In the genomic region with DNA sequence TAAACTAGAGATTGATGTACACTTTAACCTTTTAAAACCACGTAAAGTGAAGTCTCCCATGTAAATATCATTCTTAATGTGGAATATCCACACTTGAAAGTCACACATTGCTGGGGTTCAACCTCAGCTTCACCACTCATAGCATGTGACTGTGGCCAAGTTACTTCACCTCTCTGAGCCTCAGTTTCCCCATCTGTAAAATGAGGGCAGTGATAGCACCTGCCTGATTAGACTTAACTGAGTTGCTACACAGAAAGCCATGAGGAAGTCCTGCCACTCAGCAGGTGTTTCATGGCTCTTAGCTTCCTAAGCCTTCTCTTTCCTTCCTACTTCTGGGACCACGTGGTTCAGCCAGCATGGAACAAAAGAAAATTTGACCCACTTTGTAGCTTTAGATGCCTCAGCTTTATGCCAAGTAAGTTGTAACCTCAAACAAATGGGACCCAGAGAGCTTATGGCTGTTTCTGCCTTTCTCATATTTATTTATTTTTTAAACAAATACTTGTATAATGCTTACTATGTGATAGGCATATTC, we compare ENCODE assay signal across 20 cellular contexts.
DNase-seq lines count a peak whose midpoint lies in the region; ATAC-seq and TF ChIP-seq lines count a peak whose summit lies in the region.
"Had no signal": no experiment of that assay in that cellular context is flagged by ENCODE, and none has a peak within 500 bp of the region (broad histone marks: within the 10 kb centered on the region; RNA-seq: fewer than 3 reads in every experiment).

No MANE protein-coding gene starts in this region.

- peak; percentile 43 for ATAC-seq in left lung
- ATAC-seq in HG03520 (IDR thresholded peaks at IDR 0.05; ENCODE audit: unreplicated experiment): no peak
- no peak for ATAC-seq in omental fat pad (ENCODE audit: low FRiP score)
- ATAC-seq: stimulated activated naive CD8-positive, alpha-beta T cell treated with anti-CD3 and anti-CD28 coated beads, Interleukin-15, Interleukin-2, amounts not matched to agents 100 U/mL and 50 U/mL, for 24 hours had no signal

- no peak for TF ChIP-seq EP300 in stomach (IDR thresholded peaks at IDR 0.05)

- no peak for TF ChIP-seq POLR2A in stomach (IDR thresholded peaks at IDR 0.05)

- H3K9me3 ChIP-seq in left lung (peaks cover 0 to 19% of the 10 kb centered on the region in 2 donors), stomach (peaks cover 0 to 8% (median under 1%) of the 10 kb centered on the region in 4 donors)
- H3K9me3 ChIP-seq: neutrophil had no signal

- H3K27ac ChIP-seq in left lung (no peak overlapping the region), stomach (peak overlapping the region; percentile 5 to 73 (median 59))
- H3K27ac ChIP-seq: C4-2B, cardiac muscle cell, neutrophil had no signal

- H3K36me3 ChIP-seq in left lung: no peaks in the 10 kb centered on the region
- H3K36me3 ChIP-seq in stomach: no peaks in the 10 kb centered on the region
- H3K36me3 ChIP-seq: cardiac muscle cell, neutrophil, spleen had no signal

- no peaks in the 10 kb centered on the region for H3K27me3 ChIP-seq in left lung
- H3K27me3 ChIP-seq in stomach: no peaks in the 10 kb centered on the region
- H3K27me3 ChIP-seq: cardiac muscle cell, spleen had no signal

- peak; percentile 28 for DNase-seq in HT-29 (ENCODE audit: low spot score)
- peak; percentile 0 for DNase-seq in NCI-H69 (lab: John Stamatoyannopoulos, UW)
- no peak for DNase-seq in left lung
- no peak for DNase-seq in stomach
- no peak for DNase-seq in GM03348 (ENCODE audit: low spot score)
- DNase-seq in glomerular visceral epithelial cell (ENCODE audit: extremely low spot score): no peak
- DNase-seq in omental fat pad (ENCODE audit: low spot score): no peak
- DNase-seq: activated CD4-positive, alpha-beta memory T cell treated with anti-CD3 and anti-CD28 coated beads, Interleukin-2, amount 10 ng/mL, durations not matched to agents 7 days and 5 days; activated CD4-positive, CD25-positive, alpha-beta regulatory T cell; activated naive CD4-positive, alpha-beta T cell; immature natural killer cell; NCI-H774; spleen; stimulated activated CD4-positive, alpha-beta T cell treated with anti-CD3 and anti-CD28 coated beads, Interleukin-4, amount 100 ng/mL, for 4 hours; stimulated activated naive CD8-positive, alpha-beta T cell treated with anti-CD3 and anti-CD28 coated beads, Interleukin-15, Interleukin-2, amounts not matched to agents 100 U/mL and 50 U/mL, for 24 hours; T1000 had no signal

- WGBS in stomach, 5 donors: 21 to 55% (median 36%) methylated on average over 2 of the region's 2 CpGs

- TF ChIP-seq CTCF in left lung (IDR thresholded peaks at IDR 0.05) (no peak), stomach (IDR thresholded peaks at IDR 0.05) (no peak), omental fat pad (IDR thresholded peaks at IDR 0.05) (no peak)

- intact Hi-C loops in left lung (cut with DNase I): no loop called here
- intact Hi-C loops in stomach (cut with DNase I; ENCODE audit: low total_unique reads): no loop called here

- H3K4me1 ChIP-seq in left lung (peaks cover 9 to 14% of the 10 kb centered on the region in 2 donors), stomach (peaks cover 21 to 59% (median 39%) of the 10 kb centered on the region in 4 donors)

- H3K4me3 ChIP-seq in left lung (no peak overlapping the region), stomach (no peak overlapping the region)
- H3K4me3 ChIP-seq: cardiac muscle cell, spleen had no signal

Comparison
In these comparisons a context has a peak if more than half of its experiments do, and no peak if none do; other contexts are left out.
1. DNase-seq: peak in HT-29 (single experiment) and NCI-H69 (single experiment); none in left lung (0 of 2), stomach (single experiment), GM03348 (single experiment), glomerular visceral epithelial cell (single experiment) and omental fat pad (single experiment).
2. H3K27ac ChIP-seq: peak in stomach (5 of 5); none in left lung (0 of 2).